Comparison of ENCODE assay signal across 13 cellular contexts in the genomic region with DNA sequence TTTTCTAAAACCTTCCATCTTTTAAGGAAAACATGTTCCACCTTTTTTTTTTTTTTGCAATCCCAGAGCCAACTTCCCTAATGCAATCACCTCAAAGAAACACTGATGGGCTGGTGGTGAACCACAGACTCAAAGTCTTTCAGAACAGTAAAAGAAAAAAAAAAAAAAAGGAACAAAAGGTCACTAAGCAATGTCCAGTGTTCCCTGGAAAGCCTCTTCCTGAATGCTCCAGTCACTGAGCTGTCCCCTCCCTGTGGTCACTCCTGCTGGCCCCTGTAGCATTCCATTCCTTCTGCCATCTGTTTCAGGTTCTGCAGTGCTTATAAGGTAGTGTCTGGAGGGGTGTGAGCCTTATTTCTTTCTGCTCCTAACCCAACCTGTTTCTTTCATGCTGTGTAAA. TPM values are rescaled to one million over a fixed set of nuclear protein-coding genes. Genes with fewer than 3 reads are reported as not detected.
A peak's percentile ranks its signal among the peaks of the same experiment; 100 is the strongest.
DNase-seq lines count a peak whose midpoint lies in the region; ATAC-seq and TF ChIP-seq lines count a peak whose summit lies in the region.
"Had no signal": no experiment of that assay in that cellular context is flagged by ENCODE, and none has a peak within 500 bp of the region (broad histone marks: within the 10 kb centered on the region; RNA-seq: fewer than 3 reads in every experiment).

No MANE protein-coding gene starts in this region.

- no peaks in the 10 kb centered on the region for H3K9me3 ChIP-seq in skeletal muscle tissue (ENCODE audit: control insufficient read depth in 3 of 3, low read length in 3 of 3)
- no peaks in the 10 kb centered on the region for H3K9me3 ChIP-seq in gastroesophageal sphincter
- H3K9me3 ChIP-seq: breast epithelium had no signal

- no peak for TF ChIP-seq EP300 in gastroesophageal sphincter (IDR thresholded peaks at IDR 0.05)

- no peak for TF ChIP-seq POLR2A in gastroesophageal sphincter (IDR thresholded peaks at IDR 0.05)

- TF ChIP-seq CTCF in fibroblast of villous mesenchyme (IDR thresholded peaks at IDR 0.05; ENCODE audit: insufficient read depth, low read depth, low read length) (no peak), gastroesophageal sphincter (IDR thresholded peaks at IDR 0.05) (no peak)

- H3K9ac ChIP-seq in skeletal muscle tissue (ENCODE audit: low read depth in 1 of 3, low read length in 3 of 3), result no peak overlapping the region

- no peak for ATAC-seq in gastroesophageal sphincter

- H3K27me3 ChIP-seq in skeletal muscle tissue (ENCODE audit: control insufficient read depth in 3 of 3, insufficient read depth in 3 of 3, low read length in 3 of 3) (no peaks in the 10 kb centered on the region), gastroesophageal sphincter (no peaks in the 10 kb centered on the region)
- H3K27me3 ChIP-seq: breast epithelium had no signal

- H3K4me1 ChIP-seq in skeletal muscle tissue (ENCODE audit: control insufficient read depth in 3 of 3, insufficient read depth in 3 of 3, low read length in 3 of 3), result peaks cover 52 to 78% (median 57%) of the 10 kb centered on the region in 3 donors
- H3K4me1 ChIP-seq in gastroesophageal sphincter, result peaks cover 0 to 28% (median 0%) of the 10 kb centered on the region in 3 donors
- H3K4me1 ChIP-seq: breast epithelium had no signal

- H3K27ac ChIP-seq in skeletal muscle tissue (ENCODE audit: low read depth, low read length) (peak overlapping the region; percentile 83), gastroesophageal sphincter (no peak overlapping the region)
- H3K27ac ChIP-seq: breast epithelium had no signal

- H3K36me3 ChIP-seq in skeletal muscle tissue (ENCODE audit: control insufficient read depth in 3 of 3, insufficient read depth in 3 of 3, low read length in 3 of 3), result no peaks in the 10 kb centered on the region
- peaks cover 0 to 37% of the 10 kb centered on the region in 2 donors for H3K36me3 ChIP-seq in gastroesophageal sphincter
- H3K36me3 ChIP-seq: breast epithelium had no signal

- DNase-seq in GF-D8 (lab: John Stamatoyannopoulos, UW) (peak; percentile 11), RPMI7951 (ENCODE audit: low read depth) (peak; percentile 86), fibroblast of villous mesenchyme (ENCODE audit: low read depth) (peak; percentile 42), NCI-H345 treated with DMSO at 0.1 percent for 48 hours (lab: John Stamatoyannopoulos, UW; ENCODE audit: unreplicated experiment) (no peak), GM03348 (ENCODE audit: low spot score) (no peak)
- DNase-seq: activated CD4-positive, alpha-beta memory T cell treated with anti-CD3 and anti-CD28 coated beads for 36 hours; activated effector memory CD4-positive, alpha-beta T cell treated with anti-CD3 and anti-CD28 coated beads, Interleukin-2, amount 50 U/mL, for 16 hours; COR-L47; NCI-H1105 treated with DMSO at 0.1 percent for 48 hours; NCI-H345 had no signal

- H3K4me3 ChIP-seq in fibroblast of villous mesenchyme (ENCODE audit: low read depth, low read length) (no peak overlapping the region), skeletal muscle tissue (ENCODE audit: low read length in 3 of 3) (no peak overlapping the region), gastroesophageal sphincter (no peak overlapping the region)
- H3K4me3 ChIP-seq: breast epithelium had no signal

RNA-seq across cellular contexts. Expression of a gene that starts 53.3 kb away (rescaled TPM):
- 64.2 and 78.8 TPM in 2 replicates for total RNA-seq in RPMI7951 (2014; rRNA removed; shearing (Covaris generic))
- total RNA-seq in fibroblast of villous mesenchyme, result 45.7 and 50.1 TPM in 2 replicates
- total RNA-seq in skeletal muscle tissue, result 13.6 TPM
- 10 to 100 TPM; 19.1 to 36.5 (median 27.6) TPM for total RNA-seq in gastroesophageal sphincter

RNA-seq across cellular contexts. Expression of a gene that starts 53.5 kb away (rescaled TPM):
- total RNA-seq in RPMI7951 (2014; rRNA removed; shearing (Covaris generic)), result 7.0 and 11.5 TPM in 2 replicates
- total RNA-seq in fibroblast of villous mesenchyme (2.6 and 4.7 TPM in 2 replicates), skeletal muscle tissue (3.1 TPM), gastroesophageal sphincter (1 to 10 TPM in 2 of 4 donors, under 1 TPM in 1, not detected in 1; 0.27 to 4.6 (median 1.1) TPM)

Comparison
In these comparisons a context has a peak if more than half of its experiments do, and no peak if none do; other contexts are left out.
1. DNase-seq: peak in GF-D8 (single experiment), RPMI7951 (single experiment) and fibroblast of villous mesenchyme (single experiment); none in NCI-H345 treated with DMSO at 0.1 percent for 48 hours (single experiment) and GM03348 (single experiment).